In the genomic region with DNA sequence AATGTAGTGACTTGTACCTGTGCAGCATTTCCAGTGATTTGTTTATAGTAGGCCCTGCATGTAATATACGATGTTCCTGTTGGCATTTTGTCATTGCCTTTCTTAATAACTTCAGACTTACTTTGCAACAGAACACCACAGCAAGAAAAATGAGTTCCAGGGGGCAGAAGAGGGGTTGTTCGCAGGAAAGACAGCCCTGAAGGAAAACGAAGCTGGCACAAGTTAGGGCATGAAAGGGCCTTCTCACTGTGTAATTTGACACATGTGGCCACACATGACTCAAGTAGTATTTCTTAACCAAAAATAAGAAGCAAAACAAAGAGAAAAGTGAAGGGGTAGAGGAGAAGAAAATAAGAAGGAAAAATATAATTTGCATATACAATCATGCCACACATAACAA, we compare ENCODE assay signal across 28 cellular contexts.
"Had no signal": no experiment of that assay in that cellular context is flagged by ENCODE, and none has a peak within 500 bp of the region (broad histone marks: within the 10 kb centered on the region; RNA-seq: fewer than 3 reads in every experiment).

No MANE protein-coding gene starts in this region.

- H3K27me3 ChIP-seq: brain microvascular endothelial cell, Peyer's patch had no signal

- H3K27ac Mint-ChIP-seq: activated B cell treated with CpG ODN at 0.5 μM for 24 hours; activated CD4-positive, alpha-beta memory T cell treated with anti-CD3 and anti-CD28 coated beads for 36 hours; activated CD4-positive, alpha-beta T cell treated with anti-CD3 and anti-CD28 coated beads, Interleukin-2, amount 10 ng/mL, durations not matched to agents 7 days and 5 days; activated naive CD4-positive, alpha-beta T cell treated with anti-CD3 and anti-CD28 coated beads, Interleukin-2, amount 50 U/mL, for 72 hours; activated naive CD8-positive, alpha-beta T cell treated with anti-CD3 and anti-CD28 coated beads, Interleukin-2, amount 50 U/mL, for 24 hours; T-helper 17 cell had no signal

- H3K4me2 ChIP-seq: KMS-11 had no signal

- H3K27ac ChIP-seq: brain microvascular endothelial cell, KMS-11, Peyer's patch had no signal

- DNase-seq: activated B cell treated with CpG ODN at 0.5 μM for 24 hours; activated CD4-positive, alpha-beta memory T cell treated with anti-CD3 and anti-CD28 coated beads for 36 hours; activated CD4-positive, alpha-beta T cell treated with anti-CD3 and anti-CD28 coated beads for 1 hour; activated CD4-positive, alpha-beta T cell treated with anti-CD3 and anti-CD28 coated beads, Interleukin-2, amount 10 ng/mL, durations not matched to agents 7 days and 5 days; activated CD8-positive, alpha-beta memory T cell treated with anti-CD3 and anti-CD28 coated beads for 24 hours; activated effector memory CD4-positive, alpha-beta T cell treated with anti-CD3 and anti-CD28 coated beads, Interleukin-2, amount 50 U/mL, for 16 hours; activated naive CD4-positive, alpha-beta T cell treated with Interleukin-2 at 50 U/mL for 16 hours; activated naive CD8-positive, alpha-beta T cell treated with anti-CD3 and anti-CD28 coated beads, Interleukin-2, amount 50 U/mL, for 24 hours; activated T-cell treated with anti-CD3 and anti-CD28 coated beads, Interleukin-2, amount 50 U/mL, for 4 hours; amygdala; brain microvascular endothelial cell; caudate nucleus; NCI-H1105 treated with DMSO at 0.1 percent for 48 hours; NCI-H146; NCI-H187 treated with DMSO at 0.1 percent for 48 hours; NCI-H2081 treated with DMSO at 0.1 percent for 48 hours; NCI-H2171 treated with DMSO at 0.1 percent for 48 hours; NCI-H345; NCI-H510A; NCI-H526 treated with DMSO at 0.1 percent for 48 hours; NCI-H82; OCI-M1; Peyer's patch; SIG-M5; T-helper 17 cell; T-helper 9 cell had no signal

- H3K36me3 ChIP-seq: brain microvascular endothelial cell, Peyer's patch had no signal

- H3K4me1 ChIP-seq: Peyer's patch had no signal

- H3K4me3 ChIP-seq: Peyer's patch had no signal

- H3K9me3 Mint-ChIP-seq: activated B cell treated with CpG ODN at 0.5 μM for 24 hours; activated CD4-positive, alpha-beta memory T cell treated with anti-CD3 and anti-CD28 coated beads for 36 hours; activated CD4-positive, alpha-beta T cell treated with anti-CD3 and anti-CD28 coated beads, Interleukin-2, amount 10 ng/mL, durations not matched to agents 7 days and 5 days; activated naive CD4-positive, alpha-beta T cell treated with anti-CD3 and anti-CD28 coated beads, Interleukin-2, amount 50 U/mL, for 72 hours; activated naive CD8-positive, alpha-beta T cell treated with anti-CD3 and anti-CD28 coated beads, Interleukin-2, amount 50 U/mL, for 24 hours; activated T-cell treated with anti-CD3 and anti-CD28 coated beads, Interleukin-2, amount 50 U/mL, for 4 hours had no signal

- H3K27me3 Mint-ChIP-seq: activated B cell treated with CpG ODN at 0.5 μM for 24 hours; activated CD4-positive, alpha-beta memory T cell treated with anti-CD3 and anti-CD28 coated beads for 36 hours; activated CD4-positive, alpha-beta T cell treated with anti-CD3 and anti-CD28 coated beads, Interleukin-2, amount 10 ng/mL, durations not matched to agents 7 days and 5 days; activated naive CD8-positive, alpha-beta T cell treated with anti-CD3 and anti-CD28 coated beads, Interleukin-2, amount 50 U/mL, for 24 hours; T-helper 17 cell had no signal

- ATAC-seq: activated naive CD4-positive, alpha-beta T cell treated with anti-CD3 and anti-CD28 coated beads, Interleukin-2, amount 50 U/mL, for 72 hours; activated naive CD8-positive, alpha-beta T cell treated with anti-CD3 and anti-CD28 coated beads, Interleukin-2, amount 50 U/mL, for 24 hours; activated T-cell treated with anti-CD3 and anti-CD28 coated beads, Interleukin-2, amount 50 U/mL, for 4 hours; T-helper 17 cell had no signal

- H3K4me3 Mint-ChIP-seq: activated B cell treated with CpG ODN at 0.5 μM for 24 hours; activated CD4-positive, alpha-beta memory T cell treated with anti-CD3 and anti-CD28 coated beads for 36 hours; activated CD4-positive, alpha-beta T cell treated with anti-CD3 and anti-CD28 coated beads, Interleukin-2, amount 10 ng/mL, durations not matched to agents 7 days and 5 days; activated naive CD8-positive, alpha-beta T cell treated with anti-CD3 and anti-CD28 coated beads, Interleukin-2, amount 50 U/mL, for 24 hours; activated T-cell treated with anti-CD3 and anti-CD28 coated beads, Interleukin-2, amount 50 U/mL, for 4 hours; T-helper 17 cell had no signal

- H3K9ac ChIP-seq: KMS-11 had no signal

- H3K36me3 Mint-ChIP-seq: activated CD4-positive, alpha-beta memory T cell treated with anti-CD3 and anti-CD28 coated beads for 36 hours; activated naive CD4-positive, alpha-beta T cell treated with anti-CD3 and anti-CD28 coated beads, Interleukin-2, amount 50 U/mL, for 72 hours had no signal

- H3K4me1 Mint-ChIP-seq: activated B cell treated with CpG ODN at 0.5 μM for 24 hours; activated CD4-positive, alpha-beta T cell treated with anti-CD3 and anti-CD28 coated beads, Interleukin-2, amount 10 ng/mL, durations not matched to agents 7 days and 5 days; activated naive CD8-positive, alpha-beta T cell treated with anti-CD3 and anti-CD28 coated beads, Interleukin-2, amount 50 U/mL, for 24 hours; T-helper 17 cell had no signal
